In the genomic region with DNA sequence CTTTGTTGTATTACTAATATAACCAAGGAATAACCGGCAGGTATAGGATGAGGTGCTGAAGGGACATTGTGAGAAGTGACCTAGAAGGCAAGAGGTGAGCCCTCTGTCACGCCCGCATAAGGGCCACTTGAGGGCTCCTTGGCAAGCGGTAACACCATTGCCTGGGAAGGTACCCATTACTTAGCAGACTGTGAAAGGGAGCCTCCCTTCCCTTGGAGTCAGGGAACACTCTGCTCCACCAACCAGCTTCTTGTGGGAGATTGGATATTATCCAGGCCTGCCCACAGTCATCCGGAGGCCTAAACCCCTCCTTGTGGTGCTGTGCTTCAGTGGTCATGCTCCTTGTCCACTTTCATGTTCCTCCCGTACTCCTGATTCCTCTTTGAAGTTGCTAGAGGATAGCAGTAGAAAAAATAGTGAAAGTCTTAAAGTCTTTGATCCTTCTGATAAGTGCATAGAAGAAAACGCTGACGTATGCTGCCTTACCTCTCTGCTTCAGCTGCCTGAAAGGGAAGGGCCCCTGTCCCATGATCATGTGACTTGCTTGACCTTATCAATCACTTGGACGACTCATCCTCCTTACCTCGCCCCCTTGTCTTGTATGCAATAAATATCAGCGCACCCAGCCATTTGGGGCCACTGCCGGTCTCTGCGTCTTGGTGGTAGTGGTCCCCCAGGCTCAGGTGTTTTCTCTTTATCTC, we compare ENCODE assay signal across 20 cellular contexts. TPM values are rescaled to one million over a fixed set of nuclear protein-coding genes. Genes with fewer than 3 reads are reported as not detected.
DNase-seq lines count a peak whose midpoint lies in the region; ATAC-seq, FAIRE-seq and TF ChIP-seq lines count a peak whose summit lies in the region.
"Had no signal": no experiment of that assay in that cellular context is flagged by ENCODE, and none has a peak within 500 bp of the region (broad histone marks: within the 10 kb centered on the region; RNA-seq: fewer than 3 reads in every experiment).

No MANE protein-coding gene starts in this region.

- H3K27ac ChIP-seq in astrocyte (ENCODE audit: low read depth, low read length), result no peak overlapping the region
- H3K27ac ChIP-seq: GM23248, neutrophil had no signal

- H3K9me3 ChIP-seq in astrocyte (ENCODE audit: insufficient read depth, low read depth, low read length), result no peaks in the 10 kb centered on the region
- H3K9me3 ChIP-seq: neutrophil had no signal

- no peak for TF ChIP-seq CTCF in astrocyte (IDR thresholded peaks at IDR 0.05; ENCODE audit: insufficient read depth, low read depth, low read length)

- H3K4me1 ChIP-seq in astrocyte (ENCODE audit: insufficient read depth, low read length), result no peaks in the 10 kb centered on the region

- no peaks in the 10 kb centered on the region for H3K4me1 Mint-ChIP-seq in astrocyte (ENCODE audit: low read depth, unreplicated experiment)

- peaks cover 11% of the 10 kb centered on the region for H3K36me3 Mint-ChIP-seq in astrocyte (ENCODE audit: low read depth, unreplicated experiment)

- no peaks in the 10 kb centered on the region for H3K27me3 ChIP-seq in astrocyte (ENCODE audit: insufficient read depth, low read length)
- H3K27me3 ChIP-seq: neutrophil had no signal

- no peak for ATAC-seq in HG02763 (IDR thresholded peaks at IDR 0.05; ENCODE audit: unreplicated experiment)
- ATAC-seq in stimulated activated naive CD8-positive, alpha-beta T cell treated with anti-CD3 and anti-CD28 coated beads, Interleukin-15, Interleukin-2, amounts not matched to agents 100 U/mL and 50 U/mL, for 24 hours, result no peak
- no peak for ATAC-seq in GM21576 (IDR thresholded peaks at IDR 0.05; ENCODE audit: unreplicated experiment)
- ATAC-seq: activated naive CD4-positive, alpha-beta T cell treated with anti-CD3 and anti-CD28 coated beads, Interleukin-2, amount 50 U/mL, for 72 hours; activated T-cell treated with anti-CD3 and anti-CD28 coated beads, Interleukin-2, amount 50 U/mL, for 4 hours had no signal

- no peak overlapping the region for H3K4me3 Mint-ChIP-seq in astrocyte (ENCODE audit: unreplicated experiment)
- H3K4me3 Mint-ChIP-seq: activated CD4-positive, alpha-beta T cell treated with anti-CD3 and anti-CD28 coated beads, Interleukin-2, amount 10 ng/mL, durations not matched to agents 7 days and 5 days; activated T-cell treated with anti-CD3 and anti-CD28 coated beads, Interleukin-2, amount 50 U/mL, for 4 hours; CD4-positive, alpha-beta memory T cell had no signal

- H4K20me1 ChIP-seq in astrocyte (ENCODE audit: insufficient read depth, low read length), result peaks cover 35% of the 10 kb centered on the region

- no peak overlapping the region for H3K4me3 ChIP-seq in astrocyte (ENCODE audit: insufficient read depth, low read depth, low read length)
- H3K4me3 ChIP-seq: GM23248 had no signal

- no peaks in the 10 kb centered on the region for H3K27me3 Mint-ChIP-seq in astrocyte (ENCODE audit: low read depth, unreplicated experiment)
- H3K27me3 Mint-ChIP-seq: activated CD4-positive, alpha-beta T cell treated with anti-CD3 and anti-CD28 coated beads, Interleukin-2, amount 10 ng/mL, durations not matched to agents 7 days and 5 days; CD4-positive, alpha-beta memory T cell had no signal

- no peak overlapping the region for H2AFZ ChIP-seq in astrocyte (ENCODE audit: low read depth, low read length)
- H2AFZ ChIP-seq: GM23248 had no signal

- no peaks in the 10 kb centered on the region for H3K9me3 Mint-ChIP-seq in astrocyte (ENCODE audit: unreplicated experiment)
- H3K9me3 Mint-ChIP-seq: activated CD4-positive, alpha-beta T cell treated with anti-CD3 and anti-CD28 coated beads, Interleukin-2, amount 10 ng/mL, durations not matched to agents 7 days and 5 days; activated naive CD4-positive, alpha-beta T cell treated with anti-CD3 and anti-CD28 coated beads, Interleukin-2, amount 50 U/mL, for 72 hours; activated T-cell treated with anti-CD3 and anti-CD28 coated beads, Interleukin-2, amount 50 U/mL, for 4 hours; CD4-positive, alpha-beta memory T cell had no signal

- H3K9ac ChIP-seq in astrocyte (ENCODE audit: low read length), result no peak overlapping the region
- H3K9ac ChIP-seq: GM23248 had no signal

- DNase-seq in DMS79 treated with DMSO at 0.1 percent for 48 hours (lab: John Stamatoyannopoulos, UW), result peak; percentile 21
- peak; percentile 7 for DNase-seq in astrocyte (ENCODE audit: low read depth)
- peak; percentile 80 for DNase-seq in islet precursor cell
- DNase-seq in renal cortical epithelial cell (ENCODE audit: low read depth), result peak; percentile 73
- no peak for DNase-seq in activated effector memory CD4-positive, alpha-beta T cell treated with Interleukin-2 at 50 U/mL for 16 hours
- no peak for DNase-seq in stimulated activated naive CD8-positive, alpha-beta T cell treated with anti-CD3 and anti-CD28 coated beads, Interleukin-15, Interleukin-2, amounts not matched to agents 100 U/mL and 50 U/mL, for 24 hours
- DNase-seq: activated CD4-positive, alpha-beta T cell treated with anti-CD3 and anti-CD28 coated beads, Interleukin-2, amount 10 ng/mL, durations not matched to agents 7 days and 5 days; activated T-cell treated with anti-CD3 and anti-CD28 coated beads, Interleukin-2, amount 50 U/mL, for 4 hours; CD4-positive, alpha-beta memory T cell; DND-41; GM23248; NCI-H1436 treated with DMSO at 0.1 percent for 48 hours; NCI-H446 treated with DMSO at 0.1 percent for 48 hours had no signal

- no peak overlapping the region for H3K4me2 ChIP-seq in astrocyte (ENCODE audit: low read length)

- peaks cover 64% of the 10 kb centered on the region for H3K36me3 ChIP-seq in astrocyte (ENCODE audit: insufficient read depth, low read length)

- no peak for FAIRE-seq in astrocyte (lab: Jason Lieb, UNC)
- FAIRE-seq: bronchial epithelial cell, GM18507, islet of Langerhans had no signal

- H3K79me2 ChIP-seq in astrocyte (ENCODE audit: insufficient read depth, low read length), result peaks cover 39% of the 10 kb centered on the region

- peak overlapping the region; percentile 23 for H3K27ac Mint-ChIP-seq in astrocyte (ENCODE audit: unreplicated experiment)
- H3K27ac Mint-ChIP-seq: activated CD4-positive, alpha-beta T cell treated with anti-CD3 and anti-CD28 coated beads, Interleukin-2, amount 10 ng/mL, durations not matched to agents 7 days and 5 days had no signal

RNA-seq across cellular contexts. Expression of gene RBBP4, which starts 16.0 kb away (rescaled TPM):
- total RNA-seq in astrocyte, result 171 and 186 TPM in 2 replicates
- total RNA-seq in renal cortical epithelial cell, result 163 and 253 TPM in 2 replicates

RNA-seq across cellular contexts. Expression of gene ZBTB8OS, which starts 16.7 kb away (rescaled TPM):
- total RNA-seq in astrocyte (60.4 and 66.1 TPM in 2 replicates), renal cortical epithelial cell (50.9 and 51.1 TPM in 2 replicates)

RNA-seq across cellular contexts. Expression of gene SYNC, which starts 35.6 kb away (rescaled TPM):
- 20.6 and 23.7 TPM in 2 replicates for total RNA-seq in astrocyte
- 53.7 and 68.7 TPM in 2 replicates for total RNA-seq in renal cortical epithelial cell
- total RNA-seq: activated CD4-positive, alpha-beta T cell treated with anti-CD3 and anti-CD28 coated beads, Interleukin-2, amount 10 ng/mL, durations not matched to agents 7 days and 5 days; activated naive CD4-positive, alpha-beta T cell treated with anti-CD3 and anti-CD28 coated beads, Interleukin-2, amount 50 U/mL, for 72 hours; activated T-cell treated with anti-CD3 and anti-CD28 coated beads, Interleukin-2, amount 50 U/mL, for 4 hours; CD4-positive, alpha-beta memory T cell had no signal

Comparison
In these comparisons a context has a peak if more than half of its experiments do, and no peak if none do; other contexts are left out.
1. DNase-seq: peak in DMS79 treated with DMSO at 0.1 percent for 48 hours (single experiment), astrocyte (single experiment), islet precursor cell (single experiment) and renal cortical epithelial cell (single experiment); none in activated effector memory CD4-positive, alpha-beta T cell treated with Interleukin-2 at 50 U/mL for 16 hours (single experiment) and stimulated activated naive CD8-positive, alpha-beta T cell treated with anti-CD3 and anti-CD28 coated beads, Interleukin-15, Interleukin-2, amounts not matched to agents 100 U/mL and 50 U/mL, for 24 hours (single experiment).